In genomic region chr19:14563989-14564650, GRCh38 we compare ENCODE assay signal across 10 cellular contexts. TPM values are rescaled to one million over a fixed set of nuclear protein-coding genes. Genes with fewer than 3 reads are reported as not detected.
DNase-seq lines count a peak whose midpoint lies in the region; FAIRE-seq and TF ChIP-seq lines count a peak whose summit lies in the region.
"Had no signal": no experiment of that assay in that cellular context is flagged by ENCODE, and none has a peak within 500 bp of the region (broad histone marks: within the 10 kb centered on the region; RNA-seq: fewer than 3 reads in every experiment).

No MANE protein-coding gene starts in this region.

- TF ChIP-seq RAD21 in H1 (IDR thresholded peaks at IDR 0.05 in 1 of 2, conservative IDR thresholded peaks at IDR 0.05 in 1 of 2; ENCODE audit: low read depth in 2 of 2, low read length in 2 of 2): no peak

- no peak overlapping the region for H3K4ac ChIP-seq in H1 (replicated peaks; ENCODE audit: insufficient read length, low read depth, low read length)

- 84% methylated on average over 5 of the region's 33 CpGs; no CpG with 5 or more reads in 1 of the 2 experiments for WGBS in H1 (ENCODE audit: extremely low coverage in 1 of 2, insufficient coverage in 1 of 2, insufficient read length in 1 of 2, insufficient replicate concordance in 2 of 2, low coverage in 1 of 2, low lambda C conversion rate in 2 of 2, missing lambda C conversion rate in 1 of 2), 2 experiments

- no peak for TF ChIP-seq EP300 in H1 (IDR thresholded peaks at IDR 0.05; ENCODE audit: borderline replicate concordance in 1 of 2, low read depth in 2 of 2, low read length in 2 of 2)

- H3K9me3 ChIP-seq in H1 (ENCODE audit: insufficient read depth in 2 of 2, low read depth in 1 of 2, low read length in 1 of 2): no peaks in the 10 kb centered on the region

- H2AFZ ChIP-seq in H1 (ENCODE audit: low read length): no peak overlapping the region

- H3K36me3 ChIP-seq in H1 (ENCODE audit: control insufficient read depth in 2 of 4, insufficient read depth in 4 of 4, low read length in 3 of 4): peaks cover 0 to 16% (median 6%) of the 10 kb centered on the region in 4 experiments; a peak in 3 of 8 replicates

- no peak overlapping the region for H3K4me3 ChIP-seq in H1 (ENCODE audit: extremely low read depth in 1 of 4, insufficient read depth in 2 of 4, low read depth in 3 of 4, low read length in 4 of 4)

- no peak overlapping the region for H2BK12ac ChIP-seq in H1 (ENCODE audit: low read depth, low read length)

- POLR2A ChIA-PET in H1 (lab: Charles Lee; ENCODE audit: partially characterized antibody): interaction anchor here (1.2 to 3.2 kb wide), 2 partner anchors 9 to 14 kb away, joined by 4 to 11 read pairs; partner anchors contain the start of gene NDUFB7

- H3K79me2 ChIP-seq in H1 (ENCODE audit: control insufficient read depth in 1 of 2, insufficient read depth in 2 of 2, low read length in 2 of 2): peaks cover 0 to 12% of the 10 kb centered on the region in 2 experiments; a peak in 1 of 4 replicates

- H3K27me3 ChIP-seq in H1 (replicated peaks in 1 of 4; ENCODE audit: control insufficient read depth in 3 of 4, extremely low read depth in 1 of 4, insufficient read depth in 3 of 4, low read length in 3 of 4): no peaks in the 10 kb centered on the region

- H3K4me1 ChIP-seq in H1 (replicated peaks in 1 of 4; ENCODE audit: control insufficient read depth in 3 of 4, insufficient read depth in 4 of 4, low read length in 3 of 4): peaks cover 0 to 36% (median 32%) of the 10 kb centered on the region in 4 experiments; a peak in 6 of 7 replicates

- H3K79me1 ChIP-seq in H1 (ENCODE audit: low read depth, low read length): peaks cover 5% of the 10 kb centered on the region

- peak; percentile 26 for DNase-seq in DMS53 (lab: John Stamatoyannopoulos, UW)
- DNase-seq in DMS53 treated with DMSO at 0.1 percent for 48 hours (lab: John Stamatoyannopoulos, UW; ENCODE audit: unreplicated experiment): no peak
- DNase-seq in SW480 (ENCODE audit: low spot score): peak; percentile 61
- DNase-seq in H1 (ENCODE audit: low read depth in 1 of 2, low spot score in 2 of 2): peak; percentile 83 to 89
- DNase-seq in stimulated activated CD4-positive, alpha-beta T cell treated with anti-CD3 and anti-CD28 coated beads, Interleukin-2, amount 100 ng/mL, for 24 hours: peak; percentile 43 to 75
- DNase-seq in kidney tubule cell (ENCODE audit: low spot score): no peak
- DNase-seq in inferior parietal cortex (ENCODE audit: extremely low spot score): no peak
- no peak for DNase-seq in SK-N-DZ (ENCODE audit: low spot score)

- H3K23ac ChIP-seq in H1 (ENCODE audit: insufficient read length): no peak overlapping the region

- H3K23me2 ChIP-seq in H1 (ENCODE audit: low read depth, low read length): no peaks in the 10 kb centered on the region

- no peak overlapping the region for H2BK20ac ChIP-seq in H1 (ENCODE audit: low read length)

- CTCF ChIA-PET in H1 (lab: Charles Lee; ENCODE audit: partially characterized antibody): interaction anchor here (1.0 to 3.1 kb wide), 4 partner anchors 10 to 222 kb away, joined by 3 to 13 read pairs (median 6); partner anchors contain the start of gene ZNF333

- no peak overlapping the region for H3K4me2 ChIP-seq in H1 (ENCODE audit: insufficient read depth in 1 of 2, low read depth in 2 of 2, low read length in 2 of 2)

- no peak overlapping the region for H3K56ac ChIP-seq in H1 (replicated peaks; ENCODE audit: insufficient read length, low read depth, low read length)

- peaks cover 0 to 17% of the 10 kb centered on the region in 2 experiments for H4K20me1 ChIP-seq in H1 (replicated peaks in 1 of 2; ENCODE audit: control insufficient read depth in 1 of 2, insufficient read depth in 2 of 2, low read length in 2 of 2)

- no peak overlapping the region for H3K14ac ChIP-seq in H1 (ENCODE audit: insufficient read length)

- no peak for TF ChIP-seq CTCF in H1 (IDR thresholded peaks at IDR 0.05; ENCODE audit: control extremely low read depth in 1 of 3, insufficient read depth in 1 of 3, low read depth in 1 of 3, low read length in 3 of 3)

- no peak overlapping the region for H2AK5ac ChIP-seq in H1 (ENCODE audit: low read depth, low read length)

- H4K91ac ChIP-seq in H1 (replicated peaks; ENCODE audit: insufficient read length, low read length): no peak overlapping the region

- TF ChIP-seq POLR2A in H1 (IDR thresholded peaks at IDR 0.05; ENCODE audit: control extremely low read depth in 1 of 2, low read depth in 2 of 2, low read length in 2 of 2): no peak

- no peak overlapping the region; the same call in 1 of the 2 replicates for H3K27ac ChIP-seq in H1 (ENCODE audit: low read depth, low read length)

- no peak overlapping the region for H2BK120ac ChIP-seq in H1 (replicated peaks; ENCODE audit: low read depth, low read length)

- no peak overlapping the region for H4K5ac ChIP-seq in H1 (ENCODE audit: insufficient read length, low read depth, low read length)

- FAIRE-seq in H1 (lab: Jason Lieb, UNC): no peak

- H2BK15ac ChIP-seq in H1 (ENCODE audit: low read length): 0 out of 2 replicates have a peak overlapping the region, but pooled peaks have one; percentile 2

- H2BK5ac ChIP-seq in H1 (ENCODE audit: low read depth, low read length): no peak overlapping the region

- H4K8ac ChIP-seq in H1 (ENCODE audit: extremely low read depth, insufficient read depth, low read length): no peak overlapping the region

- H3K9ac ChIP-seq in H1 (replicated peaks in 1 of 4; ENCODE audit: extremely low read depth in 1 of 4, low read depth in 3 of 4, low read length in 3 of 4): no peak overlapping the region

- H3K18ac ChIP-seq in H1 (ENCODE audit: extremely low read depth, low read length): no peak overlapping the region

TF ChIP-seq in H1, 55 proteins besides CTCF, POLR2A, EP300 and RAD21:
- TF ChIP-seq CEBPB (IDR thresholded peaks at IDR 0.05; ENCODE audit: low read depth, low read length): peak; percentile 91
- TF ChIP-seq NRF1 (IDR thresholded peaks at IDR 0.05; ENCODE audit: low read depth, low read length): no peak
TF ChIP-seq in H1: peak in this region for 1.

RNA-seq across cellular contexts. Expression of gene NDUFB7, which starts 7.7 kb away (rescaled TPM):
- 151 and 161 TPM in 2 replicates for total RNA-seq in H1 (2021; fragmentation: NEBNext Ultra II Directional; extraction: Animal tissue kit (Norgen Biotek cat#: 25700))
- polyA plus RNA-seq in H1 (2011; rRNA removed): 740 and 777 TPM in 2 replicates
- polyA plus RNA-seq in H1 (2011; cell fraction: cytosol; rRNA removed): 516 TPM
- 409 TPM for polyA plus RNA-seq in H1 (2011; cell fraction: nucleus; rRNA removed)
- polyA plus RNA-seq in H1 (2012, experiment 1 of 2): 92.3 to 278 TPM (median 228 TPM) in 4 replicates
- polyA plus RNA-seq in H1 (2012, experiment 2 of 2): 239 TPM
- 244 TPM for polyA plus RNA-seq in H1 (2013, experiment 1 of 2)
- polyA plus RNA-seq in H1 (2013, experiment 2 of 2): 241 TPM
- 37.4 and 68.2 TPM in 2 replicates for polyA minus RNA-seq in H1 (2011; rRNA and poly(A)+ RNA removed)
- 113 TPM for polyA minus RNA-seq in H1 (2011; cell fraction: cytosol; rRNA and poly(A)+ RNA removed)
- 93.4 TPM for polyA minus RNA-seq in H1 (2011; cell fraction: nucleus; rRNA and poly(A)+ RNA removed)
- polyA plus RNA-seq in SK-N-DZ (2014; cell fraction: cytosol; rRNA removed): 439 and 440 TPM in 2 replicates
- polyA plus RNA-seq in SK-N-DZ (2014; cell fraction: nucleus; rRNA removed): 262 and 394 TPM in 2 replicates

RNA-seq across cellular contexts. Expression of gene CLEC17A, which starts 18.8 kb away (rescaled TPM):
- not detected in 2 replicates for total RNA-seq in H1 (2021; fragmentation: NEBNext Ultra II Directional; extraction: Animal tissue kit (Norgen Biotek cat#: 25700))
- polyA plus RNA-seq in H1 (2011; rRNA removed): not detected in 2 replicates
- not detected for polyA plus RNA-seq in H1 (2011; cell fraction: cytosol; rRNA removed)
- polyA plus RNA-seq in H1 (2011; cell fraction: nucleus; rRNA removed): not detected
- polyA plus RNA-seq in H1 (2012, experiment 1 of 2): not detected in 4 replicates
- not detected for polyA plus RNA-seq in H1 (2012, experiment 2 of 2)
- 0.04 TPM for polyA plus RNA-seq in H1 (2013, experiment 1 of 2)
- 0.09 TPM for polyA plus RNA-seq in H1 (2013, experiment 2 of 2)
- polyA minus RNA-seq in H1 (2011; rRNA and poly(A)+ RNA removed): not detected in 2 replicates
- not detected for polyA minus RNA-seq in H1 (2011; cell fraction: cytosol; rRNA and poly(A)+ RNA removed)
- polyA minus RNA-seq in H1 (2011; cell fraction: nucleus; rRNA and poly(A)+ RNA removed): not detected
- not detected in 2 replicates for polyA plus RNA-seq in SK-N-DZ (2014; cell fraction: cytosol; rRNA removed)
- not detected in 2 replicates for polyA plus RNA-seq in SK-N-DZ (2014; cell fraction: nucleus; rRNA removed)
- total RNA-seq: epithelial cell of proximal tubule, M059J had no signal

RNA-seq across cellular contexts. Expression of gene TECR, which starts 34.7 kb away (rescaled TPM):
- total RNA-seq in H1 (2021; fragmentation: NEBNext Ultra II Directional; extraction: Animal tissue kit (Norgen Biotek cat#: 25700)): 172 and 179 TPM in 2 replicates
- polyA plus RNA-seq in H1 (2011; rRNA removed): 405 and 439 TPM in 2 replicates
- polyA plus RNA-seq in H1 (2011; cell fraction: cytosol; rRNA removed): 162 TPM
- polyA plus RNA-seq in H1 (2011; cell fraction: nucleus; rRNA removed): 283 TPM
- 145 to 221 TPM (median 207 TPM) in 4 replicates for polyA plus RNA-seq in H1 (2012, experiment 1 of 2)
- 342 TPM for polyA plus RNA-seq in H1 (2012, experiment 2 of 2)
- 342 TPM for polyA plus RNA-seq in H1 (2013, experiment 1 of 2)
- polyA plus RNA-seq in H1 (2013, experiment 2 of 2): 367 TPM
- polyA minus RNA-seq in H1 (2011; rRNA and poly(A)+ RNA removed): 119 and 162 TPM in 2 replicates
- 154 TPM for polyA minus RNA-seq in H1 (2011; cell fraction: cytosol; rRNA and poly(A)+ RNA removed)
- polyA minus RNA-seq in H1 (2011; cell fraction: nucleus; rRNA and poly(A)+ RNA removed): 83.2 TPM
- polyA plus RNA-seq in SK-N-DZ (2014; cell fraction: cytosol; rRNA removed): 72.0 and 77.8 TPM in 2 replicates
- polyA plus RNA-seq in SK-N-DZ (2014; cell fraction: nucleus; rRNA removed): 85.0 and 86.2 TPM in 2 replicates

RNA-seq across cellular contexts. Expression of gene DNAJB1, which starts 45.9 kb away (rescaled TPM):
- total RNA-seq in H1 (2021; fragmentation: NEBNext Ultra II Directional; extraction: Animal tissue kit (Norgen Biotek cat#: 25700)): 62.6 and 62.9 TPM in 2 replicates
- polyA plus RNA-seq in H1 (2011; rRNA removed): 51.7 and 64.3 TPM in 2 replicates
- polyA plus RNA-seq in H1 (2011; cell fraction: cytosol; rRNA removed): 47.3 TPM
- 42.9 TPM for polyA plus RNA-seq in H1 (2011; cell fraction: nucleus; rRNA removed)
- 50.1 to 59.1 TPM (median 56.6 TPM) in 4 replicates for polyA plus RNA-seq in H1 (2012, experiment 1 of 2)
- polyA plus RNA-seq in H1 (2012, experiment 2 of 2): 62.1 TPM
- 29.4 TPM for polyA plus RNA-seq in H1 (2013, experiment 1 of 2)
- 31.6 TPM for polyA plus RNA-seq in H1 (2013, experiment 2 of 2)
- 52.8 and 55.7 TPM in 2 replicates for polyA minus RNA-seq in H1 (2011; rRNA and poly(A)+ RNA removed)
- polyA minus RNA-seq in H1 (2011; cell fraction: cytosol; rRNA and poly(A)+ RNA removed): 23.5 TPM
- polyA minus RNA-seq in H1 (2011; cell fraction: nucleus; rRNA and poly(A)+ RNA removed): 28.5 TPM
- 65.5 and 66.5 TPM in 2 replicates for polyA plus RNA-seq in SK-N-DZ (2014; cell fraction: cytosol; rRNA removed)
- 34.4 and 37.4 TPM in 2 replicates for polyA plus RNA-seq in SK-N-DZ (2014; cell fraction: nucleus; rRNA removed)

Comparison
In these comparisons a context has a peak if more than half of its experiments do, and no peak if none do; other contexts are left out.
1. DNase-seq: peak in DMS53 (single experiment), SW480 (single experiment), H1 (2 of 2) and stimulated activated CD4-positive, alpha-beta T cell treated with anti-CD3 and anti-CD28 coated beads, Interleukin-2, amount 100 ng/mL, for 24 hours (2 of 2); none in DMS53 treated with DMSO at 0.1 percent for 48 hours (single experiment), kidney tubule cell (single experiment), inferior parietal cortex (single experiment) and SK-N-DZ (single experiment).